In the genomic region with DNA sequence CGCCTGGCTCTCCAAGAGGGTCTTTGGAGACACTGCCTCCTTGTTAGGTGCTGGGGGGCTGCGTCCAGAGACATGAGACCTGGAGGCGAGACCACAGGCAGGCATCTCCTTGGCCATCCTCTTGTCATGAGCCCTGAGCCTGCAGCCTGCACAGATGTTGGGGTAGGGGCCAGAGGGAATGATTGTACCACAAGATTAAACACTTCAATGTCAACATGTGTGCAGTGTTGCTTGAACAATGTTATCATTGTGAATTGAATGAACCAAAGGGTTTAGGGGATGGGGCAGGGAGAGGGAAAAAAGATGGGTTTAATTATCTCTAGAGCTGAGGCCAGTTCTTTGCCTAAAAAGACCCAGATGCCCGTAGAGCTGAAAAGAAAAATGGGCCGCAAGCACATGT, we compare ENCODE assay signal across 22 cellular contexts. TPM values are rescaled to one million over a fixed set of nuclear protein-coding genes. Genes with fewer than 3 reads are reported as not detected.
"Had no signal": no experiment of that assay in that cellular context is flagged by ENCODE, and none has a peak within 500 bp of the region (broad histone marks: within the 10 kb centered on the region; RNA-seq: fewer than 3 reads in every experiment).

No MANE protein-coding gene starts in this region.

- H3K4me3 ChIP-seq: colonic mucosa, esophagus squamous epithelium, heart left ventricle, lung, right atrium auricular region, SK-N-MC, skin epidermis, transverse colon had no signal

- H3K4me1 ChIP-seq: colonic mucosa, foreskin keratinocyte, transverse colon had no signal

- H3K27ac ChIP-seq: colonic mucosa, foreskin keratinocyte, heart left ventricle, SK-N-MC, transverse colon had no signal

- H3K4me1 Mint-ChIP-seq: activated CD4-positive, alpha-beta memory T cell treated with anti-CD3 and anti-CD28 coated beads, Interleukin-2, amount 10 ng/mL, durations not matched to agents 7 days and 5 days; naive thymus-derived CD4-positive, alpha-beta T cell; stimulated activated naive B cell treated with anti-CD40 and anti-IgM and Interleukin-4, amounts not matched to agents 10 μg/mL and 1 μg/mL and 100 μg/mL, for 72 hours had no signal

- ATAC-seq: activated naive CD4-positive, alpha-beta T cell treated with anti-CD3 and anti-CD28 coated beads, Interleukin-2, amount 50 U/mL, for 72 hours; activated T-cell treated with anti-CD3 and anti-CD28 coated beads, Interleukin-2, amount 50 U/mL, for 72 hours; foreskin keratinocyte; left colon; naive thymus-derived CD4-positive, alpha-beta T cell; stimulated activated naive B cell treated with anti-CD40 and anti-IgM and Interleukin-4, amounts not matched to agents 10 μg/mL and 1 μg/mL and 100 μg/mL, for 72 hours had no signal

- H3K4me3 Mint-ChIP-seq: activated CD4-positive, alpha-beta memory T cell treated with anti-CD3 and anti-CD28 coated beads, Interleukin-2, amount 10 ng/mL, durations not matched to agents 7 days and 5 days; activated T-cell treated with anti-CD3 and anti-CD28 coated beads, Interleukin-2, amount 50 U/mL, for 72 hours; naive thymus-derived CD4-positive, alpha-beta T cell; stimulated activated naive B cell treated with anti-CD40 and anti-IgM and Interleukin-4, amounts not matched to agents 10 μg/mL and 1 μg/mL and 100 μg/mL, for 72 hours had no signal

- H3K27ac Mint-ChIP-seq: activated CD4-positive, alpha-beta memory T cell treated with anti-CD3 and anti-CD28 coated beads, Interleukin-2, amount 10 ng/mL, durations not matched to agents 7 days and 5 days; activated naive CD4-positive, alpha-beta T cell treated with anti-CD3 and anti-CD28 coated beads, Interleukin-2, amount 50 U/mL, for 72 hours; activated T-cell treated with anti-CD3 and anti-CD28 coated beads, Interleukin-2, amount 50 U/mL, for 72 hours; naive thymus-derived CD4-positive, alpha-beta T cell; progenitor cell of endocrine pancreas had no signal

- H3K27me3 ChIP-seq: colonic mucosa, esophagus squamous epithelium, right atrium auricular region, transverse colon had no signal

- H3K9me3 Mint-ChIP-seq: activated CD4-positive, alpha-beta memory T cell treated with anti-CD3 and anti-CD28 coated beads, Interleukin-2, amount 10 ng/mL, durations not matched to agents 7 days and 5 days; activated naive CD4-positive, alpha-beta T cell treated with anti-CD3 and anti-CD28 coated beads, Interleukin-2, amount 50 U/mL, for 72 hours; activated T-cell treated with anti-CD3 and anti-CD28 coated beads, Interleukin-2, amount 50 U/mL, for 72 hours had no signal

- DNase-seq: activated CD4-positive, alpha-beta memory T cell treated with anti-CD3 and anti-CD28 coated beads, Interleukin-2, amount 10 ng/mL, durations not matched to agents 7 days and 5 days; activated CD4-positive, alpha-beta T cell treated with anti-CD3 and anti-CD28 coated beads for 1 hour; activated gamma-delta T cell; activated T-cell treated with anti-CD3 and anti-CD28 coated beads, Interleukin-2, amount 50 U/mL, for 72 hours; colonic mucosa; esophagus squamous epithelium; foreskin keratinocyte; heart left ventricle; left colon; naive thymus-derived CD4-positive, alpha-beta T cell; stimulated activated CD4-positive, alpha-beta T cell treated with anti-CD3 and anti-CD28 coated beads, Interleukin-15, amount 100 ng/mL, for 24 hours; stimulated activated CD4-positive, alpha-beta T cell treated with anti-CD3 and anti-CD28 coated beads, Interleukin-4, amount 100 ng/mL, for 1 hour; stimulated activated naive B cell treated with anti-CD40 and anti-IgM and Interleukin-4, amounts not matched to agents 10 μg/mL and 1 μg/mL and 100 μg/mL, for 72 hours; T-helper 1 cell; transverse colon had no signal

- H3K36me3 Mint-ChIP-seq: activated naive CD4-positive, alpha-beta T cell treated with anti-CD3 and anti-CD28 coated beads, Interleukin-2, amount 50 U/mL, for 72 hours; naive thymus-derived CD4-positive, alpha-beta T cell; stimulated activated naive B cell treated with anti-CD40 and anti-IgM and Interleukin-4, amounts not matched to agents 10 μg/mL and 1 μg/mL and 100 μg/mL, for 72 hours had no signal

- H3K9me3 ChIP-seq: colonic mucosa, esophagus squamous epithelium, heart left ventricle, right atrium auricular region, transverse colon had no signal

- H3K36me3 ChIP-seq: colonic mucosa, esophagus squamous epithelium, heart left ventricle, right atrium auricular region, transverse colon had no signal

RNA-seq across cellular contexts. Expression of a gene that starts 24.8 kb away (rescaled TPM):
- total RNA-seq: activated CD4-positive, alpha-beta memory T cell treated with anti-CD3 and anti-CD28 coated beads, Interleukin-2, amount 10 ng/mL, durations not matched to agents 7 days and 5 days; activated naive CD4-positive, alpha-beta T cell treated with anti-CD3 and anti-CD28 coated beads, Interleukin-2, amount 50 U/mL, for 72 hours; foreskin keratinocyte; mononuclear cell; naive thymus-derived CD4-positive, alpha-beta T cell had no signal
